In the genomic region with DNA sequence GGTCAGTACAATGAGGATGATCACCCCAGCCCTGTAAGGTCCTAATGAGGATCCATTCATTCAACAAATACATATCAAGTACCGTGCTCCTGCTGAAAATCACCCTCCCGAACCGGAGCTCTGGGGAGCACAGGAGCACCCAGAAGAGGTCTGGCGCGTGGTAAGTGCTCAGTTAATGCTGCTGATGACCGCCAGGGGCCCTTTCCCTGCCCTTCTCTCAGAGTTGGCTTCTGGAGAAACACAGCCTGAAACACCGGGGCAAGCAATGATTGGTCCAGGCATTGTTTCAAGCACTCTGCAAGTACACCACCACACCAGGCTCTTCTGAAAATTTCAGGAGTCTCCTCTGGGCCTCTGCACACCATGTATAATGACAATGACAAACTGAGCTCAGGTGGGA, we compare ENCODE assay signal across 18 cellular contexts. TPM values are rescaled to one million over a fixed set of nuclear protein-coding genes. Genes with fewer than 3 reads are reported as not detected.
DNase-seq lines count a peak whose midpoint lies in the region; ATAC-seq, FAIRE-seq and TF ChIP-seq lines count a peak whose summit lies in the region.
"Had no signal": no experiment of that assay in that cellular context is flagged by ENCODE, and none has a peak within 500 bp of the region (broad histone marks: within the 10 kb centered on the region; RNA-seq: fewer than 3 reads in every experiment).

No MANE protein-coding gene starts in this region.

- H3K4me2 ChIP-seq in OCI-LY1 (ENCODE audit: low read length), result no peak overlapping the region
- H3K4me2 ChIP-seq in H1 (ENCODE audit: insufficient read depth in 1 of 2, low read depth in 2 of 2, low read length in 2 of 2), result no peak overlapping the region

- no peak overlapping the region for H3K18ac ChIP-seq in H1 (ENCODE audit: extremely low read depth, low read length)

- intact Hi-C loops in left ventricle myocardium superior (cut with micrococcal nuclease) (no loop called here), lower leg skin (cut with DNase I; ENCODE audit: low total_unique reads) (no loop called here), breast epithelium (cut with DNase I; ENCODE audit: low total_unique reads) (loop anchor here (5.0 to 10.0 kb wide), 2 partner anchors 67 to 319 kb away; a partner anchor contains a TSS)

- H2BK5ac ChIP-seq in H1 (ENCODE audit: low read depth, low read length), result no peak overlapping the region

- no peak for ATAC-seq in left ventricle myocardium superior
- no peak for ATAC-seq in GM19397 (IDR thresholded peaks at IDR 0.05; ENCODE audit: unreplicated experiment)

- no peak overlapping the region for H3K4me3 ChIP-seq in cardiac muscle cell
- no peak overlapping the region for H3K4me3 ChIP-seq in OCI-LY1 (ENCODE audit: low read depth, low read length, poor library complexity, severe bottlenecking)
- no peak overlapping the region for H3K4me3 ChIP-seq in H1 (ENCODE audit: extremely low read depth in 1 of 4, insufficient read depth in 2 of 4, low read depth in 3 of 4, low read length in 4 of 4)
- no peak overlapping the region for H3K4me3 ChIP-seq in retinal pigment epithelial cell (ENCODE audit: low read length)
- no peak overlapping the region for H3K4me3 ChIP-seq in lower leg skin (ENCODE audit: low read depth, poor library complexity, severe bottlenecking)
- H3K4me3 ChIP-seq in breast epithelium, result no peak overlapping the region
- H3K4me3 ChIP-seq: SK-N-MC had no signal

- H3K79me2 ChIP-seq in OCI-LY1 (ENCODE audit: insufficient read depth, low read length), result peaks cover 11% of the 10 kb centered on the region
- H3K79me2 ChIP-seq in H1 (ENCODE audit: control insufficient read depth in 1 of 2, insufficient read depth in 2 of 2, low read length in 2 of 2), result peaks cover 6 to 12% of the 10 kb centered on the region in 2 experiments

- no peak overlapping the region for H4K5ac ChIP-seq in H1 (ENCODE audit: insufficient read length, low read depth, low read length)

- H4K20me1 ChIP-seq in OCI-LY1 (ENCODE audit: insufficient read depth, low read length) (no peaks in the 10 kb centered on the region), H1 (replicated peaks in 1 of 2; ENCODE audit: control insufficient read depth in 1 of 2, insufficient read depth in 2 of 2, low read length in 2 of 2) (no peaks in the 10 kb centered on the region)

- H2AK5ac ChIP-seq in H1 (ENCODE audit: low read depth, low read length), result no peak overlapping the region

- H3K9ac ChIP-seq in OCI-LY1 (ENCODE audit: low read length), result no peak overlapping the region
- H3K9ac ChIP-seq in H1 (replicated peaks in 1 of 4; ENCODE audit: extremely low read depth in 1 of 4, low read depth in 3 of 4, low read length in 3 of 4), result no peak overlapping the region

- no peaks in the 10 kb centered on the region for H3K9me2 ChIP-seq in OCI-LY1 (ENCODE audit: low read depth, low read length)

- peak; percentile 20 to 52; a peak in 3 of 4 replicates for TF ChIP-seq RAD21 in H1 (IDR thresholded peaks at IDR 0.05 in 1 of 2, conservative IDR thresholded peaks at IDR 0.05 in 1 of 2; ENCODE audit: low read depth in 2 of 2, low read length in 2 of 2)

- H3K36me3 ChIP-seq in cardiac muscle cell (no peaks in the 10 kb centered on the region), OCI-LY1 (ENCODE audit: insufficient read depth, low read length) (no peaks in the 10 kb centered on the region), H1 (ENCODE audit: control insufficient read depth in 2 of 4, insufficient read depth in 4 of 4, low read length in 3 of 4) (no peaks in the 10 kb centered on the region), breast epithelium (no peaks in the 10 kb centered on the region)

- peak; percentile 23 to 53 for DNase-seq in cardiac muscle cell (ENCODE audit: low read depth in 1 of 2, low spot score in 1 of 2)
- no peak for DNase-seq in left ventricle myocardium superior
- DNase-seq in H1 (ENCODE audit: low read depth in 1 of 2, low spot score in 2 of 2), result no peak
- DNase-seq in retinal pigment epithelial cell (ENCODE audit: low read depth), result no peak
- DNase-seq in lower leg skin (ENCODE audit: low spot score in 2 of 2), result no peak
- DNase-seq in breast epithelium (ENCODE audit: low spot score in 2 of 2), result no peak
- DNase-seq: activated CD4-positive, alpha-beta T cell treated with anti-CD3 and anti-CD28 coated beads for 4 hours; activated T-cell treated with anti-CD3 and anti-CD28 coated beads, Interleukin-2, amount 50 U/mL, for 24 hours; amniotic stem cell; naive B cell; retina; stimulated activated CD4-positive, alpha-beta T cell treated with anti-CD3 and anti-CD28 coated beads, Interleukin-2, amount 100 ng/mL, for 48 hours had no signal

- CTCF ChIA-PET in H1 (lab: Charles Lee; ENCODE audit: partially characterized antibody), result interaction anchor here (0.6 to 18.0 kb wide), 26 partner anchors 8 to 349 kb away, joined by 3 to 522 read pairs (median 5); a partner anchor contains a TSS

- no peak overlapping the region for H2BK20ac ChIP-seq in H1 (ENCODE audit: low read length)

- no peak overlapping the region for H3K23ac ChIP-seq in H1 (ENCODE audit: insufficient read length)

- H3K27me3 ChIP-seq in cardiac muscle cell, result peaks cover 22% of the 10 kb centered on the region
- no peaks in the 10 kb centered on the region; the same call in 1 of the 2 replicates for H3K27me3 ChIP-seq in OCI-LY1 (ENCODE audit: insufficient read depth, low read length)
- no peaks in the 10 kb centered on the region; a peak in 1 of 7 replicates for H3K27me3 ChIP-seq in H1 (replicated peaks in 1 of 4; ENCODE audit: control insufficient read depth in 3 of 4, extremely low read depth in 1 of 4, insufficient read depth in 3 of 4, low read length in 3 of 4)
- H3K27me3 ChIP-seq in breast epithelium, result no peaks in the 10 kb centered on the region

- TF ChIP-seq CTCF in cardiac muscle cell (IDR thresholded peaks at IDR 0.05; ENCODE audit: low read depth, low read length), result peak; percentile 52
- peak; percentile 32 for TF ChIP-seq CTCF in OCI-LY1 (IDR thresholded peaks at IDR 0.05; ENCODE audit: low read length)
- peak; percentile 58 to 76 (median 60) for TF ChIP-seq CTCF in H1 (IDR thresholded peaks at IDR 0.05; ENCODE audit: control extremely low read depth in 1 of 3, insufficient read depth in 1 of 3, low read depth in 1 of 3, low read length in 3 of 3)
- TF ChIP-seq CTCF in retinal pigment epithelial cell (conservative IDR thresholded peaks at IDR 0.05; ENCODE audit: low read depth, low read length), result peak; percentile 26
- no peak for TF ChIP-seq CTCF in lower leg skin (IDR thresholded peaks at IDR 0.05)
- TF ChIP-seq CTCF in breast epithelium (IDR thresholded peaks at IDR 0.05), result no peak

- H3K79me1 ChIP-seq in H1 (ENCODE audit: low read depth, low read length), result no peaks in the 10 kb centered on the region; the same call in 1 of the 2 replicates

- H3F3A ChIP-seq in OCI-LY1 (ENCODE audit: insufficient read depth, low read length), result no peaks in the 10 kb centered on the region

- TF ChIP-seq EP300 in H1 (IDR thresholded peaks at IDR 0.05; ENCODE audit: borderline replicate concordance in 1 of 2, low read depth in 2 of 2, low read length in 2 of 2), result no peak

- 0 out of 2 replicates have a peak overlapping the region, but pooled peaks have one; percentile 1 for H4K8ac ChIP-seq in H1 (ENCODE audit: extremely low read depth, insufficient read depth, low read length)

- TF ChIP-seq POLR2A in H1 (IDR thresholded peaks at IDR 0.05; ENCODE audit: control extremely low read depth in 1 of 2, low read depth in 2 of 2, low read length in 2 of 2) (no peak), lower leg skin (IDR thresholded peaks at IDR 0.05) (no peak), breast epithelium (IDR thresholded peaks at IDR 0.05) (no peak)

- POLR2A ChIA-PET in H1 (lab: Charles Lee; ENCODE audit: partially characterized antibody), result interaction anchor here (1.2 to 7.3 kb wide), 3 partner anchors 15 to 57 kb away, joined by 4 to 54 read pairs (median 5); a partner anchor contains a TSS

- FAIRE-seq in H1 (lab: Jason Lieb, UNC), result no peak
- FAIRE-seq: GM12892 had no signal

- H2BK15ac ChIP-seq in H1 (ENCODE audit: low read length), result no peak overlapping the region

- H3K4ac ChIP-seq in H1 (replicated peaks; ENCODE audit: insufficient read length, low read depth, low read length), result no peak overlapping the region

- H3K9me3 ChIP-seq in cardiac muscle cell (ENCODE audit: low read depth), result no peaks in the 10 kb centered on the region
- no peaks in the 10 kb centered on the region for H3K9me3 ChIP-seq in OCI-LY1 (ENCODE audit: low read length)
- no peaks in the 10 kb centered on the region for H3K9me3 ChIP-seq in H1 (ENCODE audit: insufficient read depth in 2 of 2, low read depth in 1 of 2, low read length in 1 of 2)
- H3K9me3 ChIP-seq in breast epithelium, result no peaks in the 10 kb centered on the region

- H3K56ac ChIP-seq in H1 (replicated peaks; ENCODE audit: insufficient read length, low read depth, low read length), result no peak overlapping the region

- H3K27ac ChIP-seq in cardiac muscle cell (no peak overlapping the region), OCI-LY1 (ENCODE audit: low read depth, low read length, poor library complexity, severe bottlenecking) (no peak overlapping the region), H1 (ENCODE audit: low read depth, low read length) (no peak overlapping the region), breast epithelium (no peak overlapping the region)
- H3K27ac ChIP-seq: SK-N-MC had no signal

- no peak overlapping the region for H3K14ac ChIP-seq in H1 (ENCODE audit: insufficient read length)

- 72% methylated on average over 6 of the region's 7 CpGs; no CpG with 5 or more reads in 1 of the 2 experiments for WGBS in H1 (ENCODE audit: extremely low coverage in 1 of 2, insufficient coverage in 1 of 2, insufficient read length in 1 of 2, insufficient replicate concordance in 2 of 2, low coverage in 1 of 2, low lambda C conversion rate in 2 of 2, missing lambda C conversion rate in 1 of 2), 2 experiments
- WGBS in lower leg skin, 2 donors, result 77 to 88% methylated on average over 4 to 7 of the region's 7 CpGs

- H2BK120ac ChIP-seq in H1 (replicated peaks; ENCODE audit: low read depth, low read length), result no peak overlapping the region

- H3K23me2 ChIP-seq in H1 (ENCODE audit: low read depth, low read length), result peaks cover 8% of the 10 kb centered on the region; the same call in 1 of the 2 replicates

- H3K4me1 ChIP-seq in cardiac muscle cell (ENCODE audit: low read depth) (peaks cover 9% of the 10 kb centered on the region), OCI-LY1 (ENCODE audit: insufficient read depth, low read length, severe bottlenecking) (peaks cover 8% of the 10 kb centered on the region), H1 (replicated peaks in 1 of 4; ENCODE audit: control insufficient read depth in 3 of 4, insufficient read depth in 4 of 4, low read length in 3 of 4) (peaks cover 0 to 7% (median 4%) of the 10 kb centered on the region in 4 experiments; a peak in 6 of 7 replicates), breast epithelium (peaks cover 6 to 19% of the 10 kb centered on the region in 2 donors)

- no peak overlapping the region for H2AFZ ChIP-seq in OCI-LY1 (ENCODE audit: low read length)
- H2AFZ ChIP-seq in H1 (ENCODE audit: low read length), result peak overlapping the region; percentile 82; the same call in 1 of the 2 replicates

- no peak overlapping the region for H2BK12ac ChIP-seq in H1 (ENCODE audit: low read depth, low read length)

- H4K91ac ChIP-seq in H1 (replicated peaks; ENCODE audit: insufficient read length, low read length), result no peak overlapping the region

RNA-seq across cellular contexts. Expression of a gene that starts 3.8 kb away (rescaled TPM):
- total RNA-seq in cardiac muscle cell (16.5 and 18.1 TPM in 2 replicates), left ventricle myocardium superior (9.7 TPM), lower leg skin (10 to 100 TPM; 19.2 to 43.8 (median 21.8) TPM), breast epithelium (10 to 100 TPM; 17.8 to 22.9 (median 19.5) TPM)
- polyA plus RNA-seq in cardiac muscle cell (30.9 and 37.4 TPM in 2 replicates), H1 (2011; rRNA removed) (37.7 and 55.6 TPM in 2 replicates)
- 76.4 and 77.1 TPM in 2 replicates for total RNA-seq in H1 (2021; fragmentation: NEBNext Ultra II Directional; extraction: Animal tissue kit (Norgen Biotek cat#: 25700))
- polyA plus RNA-seq in H1 (2011; cell fraction: cytosol; rRNA removed), result 40.1 TPM
- polyA plus RNA-seq in H1 (2011; cell fraction: nucleus; rRNA removed), result 113 TPM
- 53.8 to 65.2 TPM (median 57.5 TPM) in 4 replicates for polyA plus RNA-seq in H1 (2012, experiment 1 of 2)
- 68.7 TPM for polyA plus RNA-seq in H1 (2012, experiment 2 of 2)
- 53.1 TPM for polyA plus RNA-seq in H1 (2013, experiment 1 of 2)
- 54.7 TPM for polyA plus RNA-seq in H1 (2013, experiment 2 of 2)
- 16.5 and 24.7 TPM in 2 replicates for polyA minus RNA-seq in H1 (2011; rRNA and poly(A)+ RNA removed)
- 25.7 TPM for polyA minus RNA-seq in H1 (2011; cell fraction: cytosol; rRNA and poly(A)+ RNA removed)
- polyA minus RNA-seq in H1 (2011; cell fraction: nucleus; rRNA and poly(A)+ RNA removed), result 23.8 TPM

RNA-seq across cellular contexts. Expression of a gene that starts 17.6 kb away (rescaled TPM):
- total RNA-seq in cardiac muscle cell (0.04 and 0.09 TPM in 2 replicates), left ventricle myocardium superior (3.1 TPM), lower leg skin (under 1 TPM; 0.13 to 0.64 (median 0.32) TPM), breast epithelium (under 1 TPM in 2 of 3 donors, not detected in 1; 0.16 to 0.59 TPM)
- polyA plus RNA-seq in cardiac muscle cell (0.07 TPM in 2 replicates), H1 (2011; rRNA removed) (0.20 and 0.25 TPM in 2 replicates)
- total RNA-seq in H1 (2021; fragmentation: NEBNext Ultra II Directional; extraction: Animal tissue kit (Norgen Biotek cat#: 25700)), result 0.11 TPM in 1 of 2 replicates, not detected in the other
- polyA plus RNA-seq in H1 (2011; cell fraction: cytosol; rRNA removed), result 0.08 TPM
- polyA plus RNA-seq in H1 (2011; cell fraction: nucleus; rRNA removed), result 0.51 TPM
- 0.09 to 0.24 TPM (median 0.21 TPM) in 3 of 4 replicates, not detected in the other for polyA plus RNA-seq in H1 (2012, experiment 1 of 2)
- polyA plus RNA-seq in H1 (2012, experiment 2 of 2), result 0.05 TPM
- polyA plus RNA-seq in H1 (2013, experiment 1 of 2), result 0.06 TPM
- 0.11 TPM for polyA plus RNA-seq in H1 (2013, experiment 2 of 2)
- 0.10 TPM in 1 of 2 replicates, not detected in the other for polyA minus RNA-seq in H1 (2011; rRNA and poly(A)+ RNA removed)
- polyA minus RNA-seq in H1 (2011; cell fraction: cytosol; rRNA and poly(A)+ RNA removed), result not detected
- polyA minus RNA-seq in H1 (2011; cell fraction: nucleus; rRNA and poly(A)+ RNA removed), result not detected

RNA-seq across cellular contexts. Expression of a gene that starts 29.2 kb away (rescaled TPM):
- total RNA-seq in cardiac muscle cell, result not detected in 2 replicates
- 1.9 TPM in 1 of 2 replicates, not detected in the other for polyA plus RNA-seq in cardiac muscle cell
- not detected for total RNA-seq in left ventricle myocardium superior
- not detected in 2 replicates for total RNA-seq in H1 (2021; fragmentation: NEBNext Ultra II Directional; extraction: Animal tissue kit (Norgen Biotek cat#: 25700))
- 0.16 TPM in 1 of 2 replicates, not detected in the other for polyA plus RNA-seq in H1 (2011; rRNA removed)
- not detected for polyA plus RNA-seq in H1 (2011; cell fraction: cytosol; rRNA removed)
- polyA plus RNA-seq in H1 (2011; cell fraction: nucleus; rRNA removed), result not detected
- polyA plus RNA-seq in H1 (2012, experiment 1 of 2), result not detected in 4 replicates
- polyA plus RNA-seq in H1 (2012, experiment 2 of 2), result not detected
- not detected for polyA plus RNA-seq in H1 (2013, experiment 1 of 2)
- not detected for polyA plus RNA-seq in H1 (2013, experiment 2 of 2)
- polyA minus RNA-seq in H1 (2011; rRNA and poly(A)+ RNA removed), result not detected in 2 replicates
- not detected for polyA minus RNA-seq in H1 (2011; cell fraction: cytosol; rRNA and poly(A)+ RNA removed)
- not detected for polyA minus RNA-seq in H1 (2011; cell fraction: nucleus; rRNA and poly(A)+ RNA removed)
- total RNA-seq in lower leg skin, result under 1 TPM in 2 of 4 donors, not detected in 2; 0.25 to 0.26 TPM
- total RNA-seq in breast epithelium, result under 1 TPM in 2 of 3 donors, not detected in 1; 0.32 to 0.73 TPM
- total RNA-seq: urinary bladder had no signal

RNA-seq across cellular contexts. Expression of a gene that starts 53.0 kb away (rescaled TPM):
- total RNA-seq in cardiac muscle cell (not detected in 2 replicates), left ventricle myocardium superior (not detected), lower leg skin (not detected), breast epithelium (not detected)
- polyA plus RNA-seq in cardiac muscle cell (not detected in 2 replicates), H1 (2011; rRNA removed) (not detected in 2 replicates)
- not detected in 2 replicates for total RNA-seq in H1 (2021; fragmentation: NEBNext Ultra II Directional; extraction: Animal tissue kit (Norgen Biotek cat#: 25700))
- not detected for polyA plus RNA-seq in H1 (2011; cell fraction: cytosol; rRNA removed)
- not detected for polyA plus RNA-seq in H1 (2011; cell fraction: nucleus; rRNA removed)
- not detected in 4 replicates for polyA plus RNA-seq in H1 (2012, experiment 1 of 2)
- polyA plus RNA-seq in H1 (2012, experiment 2 of 2), result not detected
- polyA plus RNA-seq in H1 (2013, experiment 1 of 2), result not detected
- not detected for polyA plus RNA-seq in H1 (2013, experiment 2 of 2)
- polyA minus RNA-seq in H1 (2011; rRNA and poly(A)+ RNA removed), result not detected in 2 replicates
- not detected for polyA minus RNA-seq in H1 (2011; cell fraction: cytosol; rRNA and poly(A)+ RNA removed)
- not detected for polyA minus RNA-seq in H1 (2011; cell fraction: nucleus; rRNA and poly(A)+ RNA removed)
- total RNA-seq: urinary bladder had no signal
- polyA plus RNA-seq: AG04450, urinary bladder had no signal

Comparison
In these comparisons a context has a peak if more than half of its experiments do, and no peak if none do; other contexts are left out.
1. DNase-seq: peak in cardiac muscle cell (2 of 2); none in left ventricle myocardium superior (single experiment), H1 (0 of 2), retinal pigment epithelial cell (single experiment), lower leg skin (0 of 2) and breast epithelium (0 of 2).
2. CTCF ChIP-seq: peak in cardiac muscle cell (single experiment), OCI-LY1 (single experiment), H1 (3 of 3) and retinal pigment epithelial cell (single experiment); none in lower leg skin (0 of 3) and breast epithelium (0 of 3).